8 cellular contexts compared by ENCODE assay signal in genomic region chr2:9800975-9801723, GRCh38. TPM values are rescaled to one million over a fixed set of nuclear protein-coding genes. Genes with fewer than 3 reads are reported as not detected.
DNase-seq lines count a peak whose midpoint lies in the region; ATAC-seq and TF ChIP-seq lines count a peak whose summit lies in the region.

No MANE protein-coding gene starts in this region.

- H3K4me1 ChIP-seq in lower lobe of right lung: peaks cover 42% of the 10 kb centered on the region
- peaks cover 13% of the 10 kb centered on the region for H3K4me1 ChIP-seq in upper lobe of right lung

- TF ChIP-seq CTCF in AG04450 (IDR thresholded peaks at IDR 0.05; ENCODE audit: low read depth, low read length) (no peak), lower lobe of right lung (IDR thresholded peaks at IDR 0.05) (no peak), upper lobe of right lung (IDR thresholded peaks at IDR 0.05) (no peak)

- POLR2A ChIA-PET in AG04450 (lab: Yijun Ruan, JAX): interaction anchor here (0.7 to 1.7 kb wide), 5 partner anchors 12 to 256 kb away, joined by 3 to 7 read pairs (median 4); partner anchors contain the start of genes ADAM17 and KLF11

- no peaks in the 10 kb centered on the region for H3K27me3 ChIP-seq in AG04450 (ENCODE audit: control insufficient read depth, insufficient read depth, low read length)
- H3K27me3 ChIP-seq in MG63: no peaks in the 10 kb centered on the region
- no peaks in the 10 kb centered on the region for H3K27me3 ChIP-seq in lower lobe of right lung (ENCODE audit: low read depth)
- no peaks in the 10 kb centered on the region for H3K27me3 ChIP-seq in upper lobe of right lung

- H3K9me3 ChIP-seq in AG04450 (ENCODE audit: control insufficient read depth, insufficient read depth, low read length): no peaks in the 10 kb centered on the region; the same call in 1 of the 2 replicates
- H3K9me3 ChIP-seq in MG63: peaks cover 6% of the 10 kb centered on the region; the same call in 1 of the 2 replicates
- no peaks in the 10 kb centered on the region for H3K9me3 ChIP-seq in lower lobe of right lung
- no peaks in the 10 kb centered on the region for H3K9me3 ChIP-seq in upper lobe of right lung

- H3K27ac ChIP-seq in AG04450 (ENCODE audit: low read depth, low read length) (peak overlapping the region; percentile 92), lower lobe of right lung (peak overlapping the region; percentile 64), upper lobe of right lung (peak overlapping the region; percentile 60)

- no peak overlapping the region for H3K4me3 ChIP-seq in AG04450 (ENCODE audit: low read depth, low read length)
- H3K4me3 ChIP-seq in MG63: no peak overlapping the region
- no peak overlapping the region for H3K4me3 ChIP-seq in lower lobe of right lung
- no peak overlapping the region for H3K4me3 ChIP-seq in upper lobe of right lung

- CTCF ChIA-PET in AG04450 (lab: Charles Lee): interaction anchor here (1.0 to 8.5 kb wide), 10 partner anchors 12 to 658 kb away, joined by 3 to 66 read pairs (median 5); partner anchors contain the start of gene YWHAQ

- H3K36me3 ChIP-seq in MG63 (no peaks in the 10 kb centered on the region), lower lobe of right lung (no peaks in the 10 kb centered on the region), upper lobe of right lung (no peaks in the 10 kb centered on the region)

- intact Hi-C loops in lower lobe of right lung (cut with DNase I): no loop called here
- intact Hi-C loops in upper lobe of right lung (cut with DNase I): no loop called here

- DNase-seq in AG04450 (ENCODE audit: low read depth, low spot score) (no peak), MG63 (peak; percentile 79), lower lobe of right lung (peak; percentile 88), upper lobe of right lung (peak; percentile 88)
- peak; percentile 53 for DNase-seq in activated effector memory CD4-positive, alpha-beta T cell treated with Interleukin-2 at 50 U/mL for 16 hours

- ATAC-seq in lower lobe of right lung: peak; percentile 72 to 77
- ATAC-seq in upper lobe of right lung: peak; percentile 77
- ATAC-seq in GM18858 (IDR thresholded peaks at IDR 0.05; ENCODE audit: unreplicated experiment): no peak
- ATAC-seq in GM18868 (IDR thresholded peaks at IDR 0.05; ENCODE audit: unreplicated experiment): no peak
- no peak for ATAC-seq in GM19023 (IDR thresholded peaks at IDR 0.05; ENCODE audit: unreplicated experiment)

RNA-seq across cellular contexts. Expression of gene TAF1B, which starts 42.1 kb away (rescaled TPM):
- polyA plus RNA-seq in AG04450 (2011; rRNA removed): 17.2 and 25.8 TPM in 2 replicates
- 23.7 and 27.7 TPM in 2 replicates for polyA minus RNA-seq in AG04450 (2011; rRNA and poly(A)+ RNA removed)
- total RNA-seq in MG63 (2014; rRNA removed; shearing (Covaris generic); ENCODE audit: low replicate concordance): 27.0 and 71.1 TPM in 2 replicates
- total RNA-seq in lower lobe of right lung: 22.9 TPM
- 19.5 TPM for total RNA-seq in upper lobe of right lung

Comparison
In these comparisons a context has a peak if more than half of its experiments do, and no peak if none do; other contexts are left out.
1. ATAC-seq: peak in lower lobe of right lung (2 of 2) and upper lobe of right lung (single experiment); none in GM18858 (single experiment), GM18868 (single experiment) and GM19023 (single experiment).
2. Peak in every context shown above with its lines, with median percentiles within 50 percentile points of each other: H3K27ac ChIP-seq.